Comparison of ENCODE assay signal across 13 cellular contexts in the genomic region with DNA sequence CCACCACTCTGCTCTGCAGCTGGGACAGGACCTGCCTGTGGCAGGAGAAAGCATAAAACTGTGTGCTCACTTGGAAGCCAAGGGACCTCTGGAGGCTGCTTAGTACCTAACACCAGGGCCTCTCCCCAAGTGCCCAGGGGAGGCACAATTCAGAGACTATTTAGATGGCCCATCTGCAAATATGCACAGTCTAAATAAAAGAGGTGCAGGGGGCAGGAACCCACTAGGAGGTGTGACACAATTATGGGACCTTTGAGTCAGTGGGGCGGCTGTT. TPM values are rescaled to one million over a fixed set of nuclear protein-coding genes. Genes with fewer than 3 reads are reported as not detected.
DNase-seq lines count a peak whose midpoint lies in the region; ATAC-seq and TF ChIP-seq lines count a peak whose summit lies in the region.
"Had no signal": no experiment of that assay in that cellular context is flagged by ENCODE, and none has a peak within 500 bp of the region (broad histone marks: within the 10 kb centered on the region; RNA-seq: fewer than 3 reads in every experiment).

No MANE protein-coding gene starts in this region.

- peak overlapping the region; percentile 51 for H3K27ac ChIP-seq in SJCRH30
- peak overlapping the region; percentile 88 for H3K27ac ChIP-seq in muscle layer of colon (ENCODE audit: low read depth, low read length)
- H3K27ac ChIP-seq in testis = peak overlapping the region; percentile 15 to 38
- H3K27ac ChIP-seq: KMS-11, neural progenitor cell had no signal

- H3K4me3 ChIP-seq in SJCRH30 (no peak overlapping the region), muscle layer of colon (ENCODE audit: low read depth in 1 of 2, low read length in 2 of 2) (no peak overlapping the region), testis (no peak overlapping the region)
- H3K4me3 ChIP-seq: neural progenitor cell had no signal

- H3K36me3 ChIP-seq in SJCRH30 (peaks cover 68% of the 10 kb centered on the region), muscle layer of colon (ENCODE audit: insufficient read depth, low read length) (peaks cover 75% of the 10 kb centered on the region), testis (ENCODE audit: low read depth, missing control alignments) (no peaks in the 10 kb centered on the region)

- no peak for ATAC-seq in HG03378 (IDR thresholded peaks at IDR 0.05; ENCODE audit: unreplicated experiment)

- no peak overlapping the region for H3K4me3 Mint-ChIP-seq in brain
- H3K4me3 Mint-ChIP-seq: activated naive CD4-positive, alpha-beta T cell treated with anti-CD3 and anti-CD28 coated beads, Interleukin-2, amount 10 ng/mL, durations not matched to agents 7 days and 5 days; neural progenitor cell had no signal

- H3K9me3 Mint-ChIP-seq in brain = no peaks in the 10 kb centered on the region
- H3K9me3 Mint-ChIP-seq: activated naive CD4-positive, alpha-beta T cell treated with anti-CD3 and anti-CD28 coated beads, Interleukin-2, amount 10 ng/mL, durations not matched to agents 7 days and 5 days; neural progenitor cell had no signal

- peaks cover 78% of the 10 kb centered on the region for H3K36me3 Mint-ChIP-seq in brain

- peaks cover 58% of the 10 kb centered on the region for H3K4me1 Mint-ChIP-seq in brain
- H3K4me1 Mint-ChIP-seq: activated naive CD4-positive, alpha-beta T cell treated with anti-CD3 and anti-CD28 coated beads, Interleukin-2, amount 10 ng/mL, durations not matched to agents 7 days and 5 days; neural progenitor cell had no signal

- H3K27me3 Mint-ChIP-seq in brain = no peaks in the 10 kb centered on the region
- H3K27me3 Mint-ChIP-seq: activated naive CD4-positive, alpha-beta T cell treated with anti-CD3 and anti-CD28 coated beads, Interleukin-2, amount 10 ng/mL, durations not matched to agents 7 days and 5 days had no signal

- 77 to 80% methylated on average over 1 of the region's 1 CpG for WGBS in testis, 2 donors

- H3K27me3 ChIP-seq in SJCRH30 = no peaks in the 10 kb centered on the region
- no peaks in the 10 kb centered on the region for H3K27me3 ChIP-seq in muscle layer of colon (ENCODE audit: control insufficient read depth in 1 of 2, insufficient read depth in 2 of 2, low read length in 2 of 2)
- H3K27me3 ChIP-seq in testis = no peaks in the 10 kb centered on the region
- H3K27me3 ChIP-seq: neural progenitor cell had no signal

- TF ChIP-seq POLR2A in testis (IDR thresholded peaks at IDR 0.05) = no peak

- H3K27ac Mint-ChIP-seq in brain = peak overlapping the region in 3 of 5 experiments; percentile 67 to 94 (median 91)
- H3K27ac Mint-ChIP-seq: activated naive CD4-positive, alpha-beta T cell treated with anti-CD3 and anti-CD28 coated beads, Interleukin-2, amount 10 ng/mL, durations not matched to agents 7 days and 5 days; neural progenitor cell had no signal

- H3K4me1 ChIP-seq in SJCRH30 (peaks cover 28% of the 10 kb centered on the region), muscle layer of colon (ENCODE audit: insufficient read depth, low read length) (peaks cover 54% of the 10 kb centered on the region), testis (peaks cover 33% of the 10 kb centered on the region)
- H3K4me1 ChIP-seq: neural progenitor cell had no signal

- H3K9me3 ChIP-seq in SJCRH30 (replicated peaks) (no peaks in the 10 kb centered on the region), muscle layer of colon (ENCODE audit: low read length) (no peaks in the 10 kb centered on the region), testis (no peaks in the 10 kb centered on the region)

- intact Hi-C loops in testis (cut with DNase I; ENCODE audit: low total_unique reads) = loop anchor here (10.0 kb wide), 3 partner anchors 70 to 290 kb away; partner anchors contain the start of gene BRD4

- H3K9ac ChIP-seq in muscle layer of colon (ENCODE audit: low read length) = no peak overlapping the region
- H3K9ac ChIP-seq: KMS-11, neural progenitor cell had no signal

- DNase-seq in SJCRH30 = no peak
- no peak for DNase-seq in testis
- no peak for DNase-seq in DMS 273 treated with DMSO at 0.1 percent for 48 hours (lab: John Stamatoyannopoulos, UW)
- DNase-seq in cerebellar cortex (ENCODE audit: low spot score) = no peak
- DNase-seq: activated naive CD4-positive, alpha-beta T cell treated with anti-CD3 and anti-CD28 coated beads, Interleukin-2, amount 10 ng/mL, durations not matched to agents 7 days and 5 days; NCI-H1417 treated with DMSO at 0.1 percent for 48 hours; small intestine had no signal

- TF ChIP-seq CTCF in brain (conservative IDR thresholded peaks at IDR 0.05) = no peak
- TF ChIP-seq CTCF in testis (IDR thresholded peaks at IDR 0.05) = no peak

RNA-seq across cellular contexts. Expression of gene EPHX3, which starts 32.6 kb away (rescaled TPM):
- 0.18 TPM in 1 of 2 replicates, not detected in the other for total RNA-seq in SJCRH30 (2014; rRNA removed; shearing (Covaris generic))
- polyA plus RNA-seq in brain (ENCODE audit: insufficient read depth, low read depth, low replicate concordance) (not detected), testis (ENCODE audit: insufficient read depth, low read depth, low replicate concordance) (3.6 TPM)
- 1 to 10 TPM; 1.1 to 1.4 TPM for total RNA-seq in testis
- total RNA-seq: lung microvascular endothelial cell had no signal

Comparison
In these comparisons a context has a peak if more than half of its experiments do, and no peak if none do; other contexts are left out.
1. H3K27ac ChIP-seq: peak in every context shown above with its lines; median percentile 88 in muscle layer of colon; 51 in SJCRH30; 26 in testis.